In the genomic region with DNA sequence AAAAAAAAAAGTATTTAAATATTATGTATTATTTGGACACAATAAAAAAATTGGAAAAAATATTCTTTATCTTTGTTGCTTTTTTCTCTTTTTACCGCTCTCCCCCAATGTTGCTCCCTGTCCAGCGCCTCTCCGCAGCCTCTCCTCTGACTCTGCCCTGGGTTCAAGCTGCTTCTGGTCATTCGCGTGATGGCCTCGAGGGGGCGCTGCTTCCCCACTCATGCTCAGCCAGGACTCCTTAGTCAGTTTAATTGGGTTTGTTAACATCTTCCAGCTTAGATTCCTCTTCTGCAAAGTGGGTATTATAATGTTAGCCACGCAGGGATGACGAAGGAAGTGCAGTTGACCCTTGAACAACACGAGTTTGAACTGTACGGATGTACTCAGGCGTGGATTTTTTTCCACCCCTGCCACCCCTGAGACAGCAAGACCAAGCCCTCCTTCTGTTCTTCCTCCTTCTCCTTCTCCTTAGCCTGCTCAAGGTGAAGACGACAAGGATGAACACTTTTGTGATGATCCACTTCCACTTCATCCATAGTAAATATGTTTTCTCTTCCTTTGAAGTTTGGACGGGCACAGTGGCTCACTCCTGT, we compare ENCODE assay signal across 8 cellular contexts. TPM values are rescaled to one million over a fixed set of nuclear protein-coding genes. Genes with fewer than 3 reads are reported as not detected.
DNase-seq lines count a peak whose midpoint lies in the region; ATAC-seq, FAIRE-seq and TF ChIP-seq lines count a peak whose summit lies in the region.

No MANE protein-coding gene starts in this region.

- H3K27ac ChIP-seq in K562 (ENCODE audit: extremely low read depth, low read depth, low read length) = no peak overlapping the region

- peak; percentile 84 for FAIRE-seq in K562 (lab: Jason Lieb, UNC)

- CTCF ChIA-PET in K562 (lab: Yijun Ruan, JAX; ENCODE audit: low intra/inter-chr PET ratio) = interaction anchor here (0.8 to 1.2 kb wide), 3 partner anchors 64 to 338 kb away, joined by 4 to 5 read pairs (median 4); no protein-coding TSS in a partner anchor

- H3K36me3 ChIP-seq in Loucy (ENCODE audit: insufficient read depth, low read length) (no peaks in the 10 kb centered on the region), K562 (ENCODE audit: control insufficient read depth, insufficient read depth, low read length) (no peaks in the 10 kb centered on the region)

- TF ChIP-seq POLR2A in K562 (conservative IDR thresholded peaks at IDR 0.05) = no peak

- in situ Hi-C loops in G401 (cut with HindIII; ENCODE audit: low sequenced_read_pairs) = no loop called here
- in situ Hi-C loops in K562 (cut with MboI) = no loop called here

- no peaks in the 10 kb centered on the region for H3K9me2 ChIP-seq in Loucy (replicated peaks; ENCODE audit: low read depth, low read length)

- no peaks in the 10 kb centered on the region for H3K9me1 ChIP-seq in K562 (ENCODE audit: control insufficient read depth, insufficient read depth, low read length)

- ATAC-seq in K562 (peak; percentile 97), HG03139 (IDR thresholded peaks at IDR 0.05; ENCODE audit: unreplicated experiment) (no peak), HG03025 (IDR thresholded peaks at IDR 0.05; ENCODE audit: low FRiP score, unreplicated experiment) (no peak)

- 5% methylated on average over 14 of the region's 14 CpGs for WGBS in K562 (ENCODE audit: insufficient coverage, low coverage, missing lambda C conversion rate)

- H2AFZ ChIP-seq in Loucy (ENCODE audit: low read length) (no peak overlapping the region), K562 (ENCODE audit: low read depth, low read length) (no peak overlapping the region)

- peak; percentile 25 for DNase-seq in G401 (ENCODE audit: low spot score)
- DNase-seq in T-helper 1 cell = peak in 3 of 5 donors; percentile 7 to 47 (median 14)
- DNase-seq in K562 (ENCODE audit: extremely low read depth in 1 of 4, low spot score in 3 of 4) = peak; percentile 65 to 81 (median 78)
- DNase-seq in inferior parietal cortex (ENCODE audit: extremely low spot score) = peak; percentile 66
- peak; percentile 42 to 53 for DNase-seq in stimulated activated CD4-positive, alpha-beta T cell treated with anti-CD3 and anti-CD28 coated beads, Interleukin-2, amount 100 ng/mL, for 48 hours

- H3K4me2 ChIP-seq in Loucy (ENCODE audit: low read depth, low read length, poor library complexity, severe bottlenecking) (no peak overlapping the region), K562 (ENCODE audit: insufficient read depth, low read length) (no peak overlapping the region)

- H3K4me3 ChIP-seq in Loucy (ENCODE audit: low read length, poor library complexity, severe bottlenecking) = no peak overlapping the region
- no peak overlapping the region for H3K4me3 ChIP-seq in K562

- intact Hi-C loops in K562 (cut with micrococcal nuclease) = loop anchor here (1.0 to 5.0 kb wide), 2 partner anchors 64 to 183 kb away; no protein-coding TSS in a partner anchor

- TF ChIP-seq CTCF in Loucy (conservative IDR thresholded peaks at IDR 0.05; ENCODE audit: low read length) (peak; percentile 92), K562 (IDR thresholded peaks at IDR 0.05 in 2 of 3, conservative IDR thresholded peaks at IDR 0.05 in 1 of 3; ENCODE audit: insufficient read depth in 2 of 3, low read depth in 1 of 3, low read length in 3 of 3) (peak; percentile 80 to 96 (median 86))

- H3K9me3 ChIP-seq in Loucy (ENCODE audit: insufficient read depth, low read depth, low read length) (no peaks in the 10 kb centered on the region), K562 (replicated peaks; ENCODE audit: control insufficient read depth, insufficient read depth, low read depth, low read length) (no peaks in the 10 kb centered on the region)

- H4K20me1 ChIP-seq in Loucy (ENCODE audit: insufficient read depth, low read length, poor library complexity, severe bottlenecking) (no peaks in the 10 kb centered on the region), K562 (replicated peaks; ENCODE audit: control insufficient read depth, insufficient read depth, low read length) (no peaks in the 10 kb centered on the region)

- H3K79me2 ChIP-seq in Loucy (ENCODE audit: insufficient read depth, low read length) = no peaks in the 10 kb centered on the region
- no peaks in the 10 kb centered on the region for H3K79me2 ChIP-seq in K562 (ENCODE audit: control insufficient read depth, insufficient read depth, low read length)

- no peak for TF ChIP-seq EP300 in K562 (IDR thresholded peaks at IDR 0.05; ENCODE audit: low read length)

- no peaks in the 10 kb centered on the region for H3K4me1 ChIP-seq in Loucy (ENCODE audit: insufficient read depth, low read length, poor library complexity, severe bottlenecking)
- no peaks in the 10 kb centered on the region for H3K4me1 ChIP-seq in K562 (replicated peaks in 1 of 2; ENCODE audit: control insufficient read depth in 2 of 2, insufficient read depth in 2 of 2, low read length in 2 of 2)

- H3K27me3 ChIP-seq in Loucy (ENCODE audit: insufficient read depth, low read length, poor library complexity, severe bottlenecking) (no peaks in the 10 kb centered on the region), K562 (ENCODE audit: control insufficient read depth in 2 of 2, insufficient read depth in 2 of 2, low read length in 2 of 2) (peaks cover 0 to 4% of the 10 kb centered on the region in 2 experiments; a peak in 2 of 5 replicates)

- peak; percentile 57 to 81 for TF ChIP-seq RAD21 in K562 (CRISPR knock-in tag; conservative IDR thresholded peaks at IDR 0.05 in 1 of 2, IDR thresholded peaks at IDR 0.05 in 1 of 2)

- BruUV-seq in K562 (replicated peaks; lab: Mats Ljungman, UMichigan) = no TSS peak

- H3K9ac ChIP-seq in Loucy (ENCODE audit: low read depth, low read length, poor library complexity, severe bottlenecking) (no peak overlapping the region), K562 (ENCODE audit: insufficient read depth in 1 of 2, low read depth in 2 of 2, low read length in 2 of 2) (no peak overlapping the region)

- POLR2A ChIA-PET in K562 (lab: Yijun Ruan, JAX) = interaction anchor here (0.6 to 0.7 kb wide), 4 partner anchors 116 to 678 kb away, joined by 3 to 4 read pairs (median 4); no protein-coding TSS in a partner anchor

- H3F3A ChIP-seq in Loucy (ENCODE audit: low read depth) = no peaks in the 10 kb centered on the region

RNA-seq across cellular contexts. Expression of gene NWD1, which starts 4.8 kb away (rescaled TPM):
- not detected in 2 replicates for total RNA-seq in G401 (2014; rRNA removed; shearing (Covaris generic))
- 0.02 TPM in 1 of 2 replicates, not detected in the other for total RNA-seq in K562 (2011; cell fraction: chromatin; rRNA removed; ENCODE audit: low replicate concordance)
- total RNA-seq in K562 (2011; cell fraction: nucleolus; rRNA removed) = under 0.01 TPM in 1 of 2 replicates, not detected in the other
- not detected in 2 replicates for total RNA-seq in K562 (2011; cell fraction: nucleoplasm; rRNA removed)
- total RNA-seq in K562 (2014; rRNA removed) (not detected in 2 replicates), K562 (2014; rRNA removed; fragmentation: Illumina TruSeq; extraction: Trizol) (under 0.01 TPM in 1 of 2 replicates, not detected in the other), K562 (2015; rRNA removed; fragmentation: Illumina TruSeq; extraction: Trizol) (not detected in 2 replicates), K562 (2021) (not detected in 2 replicates)
- polyA plus RNA-seq in K562 (2011; rRNA removed) (not detected in 2 replicates), K562 (2014; fragmentation: Illumina TruSeq; extraction: Trizol) (not detected in 2 replicates), K562 (2014; fragmentation: Nextera tagmentation; extraction: Ambion mirVana) (not detected), K562 (2014; rRNA removed) (under 0.01 TPM in 1 of 2 replicates, not detected in the other)
- polyA plus RNA-seq in K562 (2011; cell fraction: cytosol; rRNA removed) = not detected in 2 replicates
- not detected in 2 replicates for polyA plus RNA-seq in K562 (2011; cell fraction: nucleus; rRNA removed)
- 0.01 and 0.03 TPM in 2 replicates for polyA plus RNA-seq in K562 (2012)
- not detected in 2 replicates for polyA minus RNA-seq in K562 (2011; rRNA and poly(A)+ RNA removed)
- not detected in 2 replicates for polyA minus RNA-seq in K562 (2011; cell fraction: cytosol; rRNA and poly(A)+ RNA removed)
- not detected in 2 replicates for polyA minus RNA-seq in K562 (2011; cell fraction: nucleus; rRNA and poly(A)+ RNA removed)

RNA-seq across cellular contexts. Expression of gene TMEM38A, which starts 53.9 kb away (rescaled TPM):
- total RNA-seq in G401 (2014; rRNA removed; shearing (Covaris generic)) = 0.86 and 0.95 TPM in 2 replicates
- 5.1 and 6.9 TPM in 2 replicates for total RNA-seq in K562 (2011; cell fraction: chromatin; rRNA removed; ENCODE audit: low replicate concordance)
- 3.9 and 5.3 TPM in 2 replicates for total RNA-seq in K562 (2011; cell fraction: nucleolus; rRNA removed)
- total RNA-seq in K562 (2011; cell fraction: nucleoplasm; rRNA removed) = 4.2 and 4.7 TPM in 2 replicates
- total RNA-seq in K562 (2014; rRNA removed) = 0.77 and 4.3 TPM in 2 replicates
- 1.2 and 1.4 TPM in 2 replicates for total RNA-seq in K562 (2014; rRNA removed; fragmentation: Illumina TruSeq; extraction: Trizol)
- 0.90 and 1.6 TPM in 2 replicates for total RNA-seq in K562 (2015; rRNA removed; fragmentation: Illumina TruSeq; extraction: Trizol)
- total RNA-seq in K562 (2021) = 1.4 and 2.1 TPM in 2 replicates
- polyA plus RNA-seq in K562 (2011; rRNA removed) = 1.5 and 1.8 TPM in 2 replicates
- polyA plus RNA-seq in K562 (2011; cell fraction: cytosol; rRNA removed) = 0.72 and 2.6 TPM in 2 replicates
- polyA plus RNA-seq in K562 (2011; cell fraction: nucleus; rRNA removed) = 2.2 and 2.6 TPM in 2 replicates
- 1.3 and 1.4 TPM in 2 replicates for polyA plus RNA-seq in K562 (2012)
- polyA plus RNA-seq in K562 (2014; fragmentation: Illumina TruSeq; extraction: Trizol) = 0.77 and 2.4 TPM in 2 replicates
- polyA plus RNA-seq in K562 (2014; fragmentation: Nextera tagmentation; extraction: Ambion mirVana) = under 1 TPM; 0.35 to 0.44 TPM
- polyA plus RNA-seq in K562 (2014; rRNA removed) = 1.9 and 3.3 TPM in 2 replicates
- polyA minus RNA-seq in K562 (2011; rRNA and poly(A)+ RNA removed) = 0.78 and 4.0 TPM in 2 replicates
- polyA minus RNA-seq in K562 (2011; cell fraction: cytosol; rRNA and poly(A)+ RNA removed) = 1.2 and 2.3 TPM in 2 replicates
- 0.89 and 0.94 TPM in 2 replicates for polyA minus RNA-seq in K562 (2011; cell fraction: nucleus; rRNA and poly(A)+ RNA removed)

RNA-seq across cellular contexts. Expression of gene SMIM7, which starts 54.9 kb away (rescaled TPM):
- total RNA-seq in G401 (2014; rRNA removed; shearing (Covaris generic)) = 116 and 118 TPM in 2 replicates
- total RNA-seq in K562 (2011; cell fraction: chromatin; rRNA removed; ENCODE audit: low replicate concordance) = 167 and 203 TPM in 2 replicates
- total RNA-seq in K562 (2011; cell fraction: nucleolus; rRNA removed) = 137 and 142 TPM in 2 replicates
- 167 and 208 TPM in 2 replicates for total RNA-seq in K562 (2011; cell fraction: nucleoplasm; rRNA removed)
- total RNA-seq in K562 (2014; rRNA removed) (55.3 and 63.3 TPM in 2 replicates), K562 (2014; rRNA removed; fragmentation: Illumina TruSeq; extraction: Trizol) (102 and 109 TPM in 2 replicates), K562 (2015; rRNA removed; fragmentation: Illumina TruSeq; extraction: Trizol) (110 and 114 TPM in 2 replicates), K562 (2021) (72.5 and 72.7 TPM in 2 replicates)
- polyA plus RNA-seq in K562 (2011; rRNA removed) (95.0 and 107 TPM in 2 replicates), K562 (2014; fragmentation: Illumina TruSeq; extraction: Trizol) (85.6 and 113 TPM in 2 replicates), K562 (2014; fragmentation: Nextera tagmentation; extraction: Ambion mirVana) (100 to 1,000 TPM; 233 to 265 TPM), K562 (2014; rRNA removed) (105 and 122 TPM in 2 replicates)
- 60.8 and 84.9 TPM in 2 replicates for polyA plus RNA-seq in K562 (2011; cell fraction: cytosol; rRNA removed)
- polyA plus RNA-seq in K562 (2011; cell fraction: nucleus; rRNA removed) = 50.6 and 64.0 TPM in 2 replicates
- polyA plus RNA-seq in K562 (2012) = 67.5 and 69.7 TPM in 2 replicates
- polyA minus RNA-seq in K562 (2011; rRNA and poly(A)+ RNA removed) = 61.4 and 64.6 TPM in 2 replicates
- polyA minus RNA-seq in K562 (2011; cell fraction: cytosol; rRNA and poly(A)+ RNA removed) = 24.3 and 33.3 TPM in 2 replicates
- 24.4 and 40.8 TPM in 2 replicates for polyA minus RNA-seq in K562 (2011; cell fraction: nucleus; rRNA and poly(A)+ RNA removed)

Comparison
In these comparisons a context has a peak if more than half of its experiments do, and no peak if none do; other contexts are left out.
1. DNase-seq: peak in every context shown above with its lines; median percentile 78 in K562; 66 in inferior parietal cortex; 48 in stimulated activated CD4-positive, alpha-beta T cell treated with anti-CD3 and anti-CD28 coated beads, Interleukin-2, amount 100 ng/mL, for 48 hours; 25 in G401; 14 in T-helper 1 cell.